1 cellular context compared by ENCODE assay signal in the genomic region with DNA sequence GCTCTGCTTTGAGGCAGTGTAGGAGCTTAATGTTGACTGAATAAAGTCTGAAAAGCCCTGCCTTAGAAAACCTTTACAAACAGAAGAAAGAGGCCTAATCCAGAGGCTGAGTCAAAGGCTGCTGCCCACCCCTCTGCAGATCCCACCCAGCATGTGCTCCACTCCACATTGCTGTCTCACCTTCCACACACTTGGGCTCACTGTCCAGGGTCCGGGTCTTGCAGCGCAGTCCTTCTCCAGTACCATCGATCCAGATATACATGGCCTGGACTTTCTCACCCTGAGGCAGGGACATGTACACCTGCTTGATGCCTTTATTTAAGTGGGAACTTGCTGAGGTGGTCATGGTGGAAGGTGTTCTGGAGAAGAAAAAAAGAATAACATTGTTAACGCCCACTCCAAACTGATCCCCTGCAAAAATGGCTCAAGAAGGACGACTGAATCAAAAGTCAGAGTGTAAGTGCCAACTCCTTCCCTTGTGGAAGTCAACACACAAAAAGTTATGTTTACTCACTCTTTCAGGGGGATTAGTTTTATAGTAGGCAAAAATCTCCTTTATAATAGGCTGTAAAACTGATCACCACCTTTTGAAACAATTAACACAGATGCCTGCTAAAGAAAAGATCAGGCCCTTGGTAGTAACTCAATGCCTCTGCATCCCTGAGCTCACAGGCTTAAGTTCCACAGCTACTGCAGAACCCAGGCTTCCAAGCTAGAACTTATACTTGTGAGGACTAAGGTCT.
TF ChIP-seq lines count a peak whose summit lies in the region.

No MANE protein-coding gene starts in this region.

TF ChIP-seq in HepG2, 621 proteins besides CTCF, POLR2A, EP300 and RAD21:
- TF ChIP-seq, protein P1, sequence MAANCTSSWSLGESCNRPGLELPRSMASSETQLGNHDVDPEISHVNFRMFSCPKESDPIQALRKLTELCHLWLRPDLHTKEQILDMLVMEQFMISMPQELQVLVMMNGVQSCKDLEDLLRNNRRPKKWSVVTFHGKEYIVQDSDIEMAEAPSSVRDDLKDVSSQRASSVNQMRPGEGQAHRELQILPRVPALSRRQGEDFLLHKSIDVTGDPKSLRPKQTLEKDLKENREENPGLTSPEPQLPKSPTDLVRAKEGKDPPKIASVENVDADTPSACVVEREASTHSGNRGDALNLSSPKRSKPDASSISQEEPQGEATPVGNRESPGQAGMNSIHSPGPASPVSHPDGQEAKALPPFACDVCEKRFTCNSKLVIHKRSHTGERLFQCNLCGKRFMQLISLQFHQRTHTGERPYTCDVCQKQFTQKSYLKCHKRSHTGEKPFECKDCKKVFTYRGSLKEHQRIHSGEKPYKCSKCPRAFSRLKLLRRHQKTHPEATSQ (CRISPR knock-in tag; IDR thresholded peaks at IDR 0.05; ENCODE audit: borderline replicate concordance) = no peak
- TF ChIP-seq, protein P2, sequence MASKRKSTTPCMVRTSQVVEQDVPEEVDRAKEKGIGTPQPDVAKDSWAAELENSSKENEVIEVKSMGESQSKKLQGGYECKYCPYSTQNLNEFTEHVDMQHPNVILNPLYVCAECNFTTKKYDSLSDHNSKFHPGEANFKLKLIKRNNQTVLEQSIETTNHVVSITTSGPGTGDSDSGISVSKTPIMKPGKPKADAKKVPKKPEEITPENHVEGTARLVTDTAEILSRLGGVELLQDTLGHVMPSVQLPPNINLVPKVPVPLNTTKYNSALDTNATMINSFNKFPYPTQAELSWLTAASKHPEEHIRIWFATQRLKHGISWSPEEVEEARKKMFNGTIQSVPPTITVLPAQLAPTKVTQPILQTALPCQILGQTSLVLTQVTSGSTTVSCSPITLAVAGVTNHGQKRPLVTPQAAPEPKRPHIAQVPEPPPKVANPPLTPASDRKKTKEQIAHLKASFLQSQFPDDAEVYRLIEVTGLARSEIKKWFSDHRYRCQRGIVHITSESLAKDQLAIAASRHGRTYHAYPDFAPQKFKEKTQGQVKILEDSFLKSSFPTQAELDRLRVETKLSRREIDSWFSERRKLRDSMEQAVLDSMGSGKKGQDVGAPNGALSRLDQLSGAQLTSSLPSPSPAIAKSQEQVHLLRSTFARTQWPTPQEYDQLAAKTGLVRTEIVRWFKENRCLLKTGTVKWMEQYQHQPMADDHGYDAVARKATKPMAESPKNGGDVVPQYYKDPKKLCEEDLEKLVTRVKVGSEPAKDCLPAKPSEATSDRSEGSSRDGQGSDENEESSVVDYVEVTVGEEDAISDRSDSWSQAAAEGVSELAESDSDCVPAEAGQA (IDR thresholded peaks at IDR 0.05; ENCODE audit: low read depth) = no peak
- TF ChIP-seq, protein P2 (CRISPR knock-in tag; IDR thresholded peaks at IDR 0.05; ENCODE audit: borderline replicate concordance) = no peak
- TF ChIP-seq ZNF484 (CRISPR knock-in tag; IDR thresholded peaks at IDR 0.05; ENCODE audit: borderline replicate concordance, low read depth) (no peak), PCBP1 (IDR thresholded peaks at IDR 0.05; ENCODE audit: borderline replicate concordance, low read depth, low read length) (no peak), ZNF326 (CRISPR knock-in tag; IDR thresholded peaks at IDR 0.05; ENCODE audit: borderline replicate concordance) (no peak), IRX3 (CRISPR knock-in tag; IDR thresholded peaks at IDR 0.05; ENCODE audit: borderline replicate concordance, low read depth) (no peak), ZNF720 (CRISPR knock-in tag; IDR thresholded peaks at IDR 0.05) (no peak), ZNF775 (CRISPR knock-in tag; IDR thresholded peaks at IDR 0.05; ENCODE audit: borderline replicate concordance) (no peak), POLR2G (IDR thresholded peaks at IDR 0.05; ENCODE audit: low read depth, low read length) (peak; percentile 42; the same call in 1 of the 2 replicates), ZFP41 (CRISPR knock-in tag; IDR thresholded peaks at IDR 0.05; ENCODE audit: borderline replicate concordance) (no peak), DMAP1 (CRISPR knock-in tag; IDR thresholded peaks at IDR 0.05) (no peak), ZNF33B (CRISPR knock-in tag; IDR thresholded peaks at IDR 0.05) (no peak), ZNF816 (CRISPR knock-in tag; IDR thresholded peaks at IDR 0.05; ENCODE audit: borderline replicate concordance) (0 out of 2 replicates have a peak, but pooled peaks have one; percentile 24), HDAC1 (CRISPR knock-in tag; IDR thresholded peaks at IDR 0.05) (0 out of 2 replicates have a peak, but pooled peaks have one; percentile 22), ZNF746 (CRISPR knock-in tag; IDR thresholded peaks at IDR 0.05) (no peak), AGO2 (optimal IDR thresholded peaks at IDR 0.05; ENCODE audit: low read depth, low read length) (no peak), ZC3H13 (CRISPR knock-in tag; IDR thresholded peaks at IDR 0.05) (peak; percentile 77), TAF15 (IDR thresholded peaks at IDR 0.05; ENCODE audit: low read depth, low read length, poor library complexity, severe bottlenecking) (no peak), SRF (IDR thresholded peaks at IDR 0.05; ENCODE audit: low read depth, low read length) (no peak), CHD4 (IDR thresholded peaks at IDR 0.05; ENCODE audit: borderline replicate concordance, low read length) (no peak), ISX (CRISPR knock-in tag; conservative IDR thresholded peaks at IDR 0.05) (no peak), DR1 (CRISPR knock-in tag; IDR thresholded peaks at IDR 0.05) (no peak), IRF2 (CRISPR knock-in tag; IDR thresholded peaks at IDR 0.05) (no peak), DNMT1 (CRISPR knock-in tag; IDR thresholded peaks at IDR 0.05) (no peak), KLF15 (CRISPR knock-in tag; IDR thresholded peaks at IDR 0.05; ENCODE audit: borderline replicate concordance) (no peak), ZNF550 (CRISPR knock-in tag; IDR thresholded peaks at IDR 0.05; ENCODE audit: borderline replicate concordance) (no peak), XRCC5 (optimal IDR thresholded peaks at IDR 0.05; ENCODE audit: low read length) (no peak), CC2D1A (CRISPR knock-in tag; IDR thresholded peaks at IDR 0.05) (no peak), ZSCAN25 (CRISPR knock-in tag; IDR thresholded peaks at IDR 0.05) (no peak)
- TF ChIP-seq, protein P3, sequence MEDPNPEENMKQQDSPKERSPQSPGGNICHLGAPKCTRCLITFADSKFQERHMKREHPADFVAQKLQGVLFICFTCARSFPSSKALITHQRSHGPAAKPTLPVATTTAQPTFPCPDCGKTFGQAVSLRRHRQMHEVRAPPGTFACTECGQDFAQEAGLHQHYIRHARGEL (CRISPR knock-in tag; IDR thresholded peaks at IDR 0.05) = no peak
- TF ChIP-seq, protein P4, sequence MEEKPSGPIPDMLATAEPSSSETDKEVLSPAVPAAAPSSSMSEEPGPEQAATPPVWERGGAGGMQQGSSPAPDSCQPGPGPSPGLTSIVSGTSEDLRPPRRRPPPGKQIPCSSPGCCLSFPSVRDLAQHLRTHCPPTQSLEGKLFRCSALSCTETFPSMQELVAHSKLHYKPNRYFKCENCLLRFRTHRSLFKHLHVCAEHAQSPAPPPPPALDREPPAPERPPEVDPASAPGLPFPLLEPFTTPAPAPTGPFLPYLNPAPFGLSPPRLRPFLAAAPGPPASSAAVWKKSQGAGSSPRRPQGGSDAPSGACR (CRISPR knock-in tag; IDR thresholded peaks at IDR 0.05) = no peak
- TF ChIP-seq, protein P5, sequence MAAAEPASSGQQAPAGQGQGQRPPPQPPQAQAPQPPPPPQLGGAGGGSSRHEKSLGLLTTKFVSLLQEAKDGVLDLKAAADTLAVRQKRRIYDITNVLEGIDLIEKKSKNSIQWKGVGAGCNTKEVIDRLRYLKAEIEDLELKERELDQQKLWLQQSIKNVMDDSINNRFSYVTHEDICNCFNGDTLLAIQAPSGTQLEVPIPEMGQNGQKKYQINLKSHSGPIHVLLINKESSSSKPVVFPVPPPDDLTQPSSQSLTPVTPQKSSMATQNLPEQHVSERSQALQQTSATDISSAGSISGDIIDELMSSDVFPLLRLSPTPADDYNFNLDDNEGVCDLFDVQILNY (CRISPR knock-in tag; conservative IDR thresholded peaks at IDR 0.05) = no peak
- TF ChIP-seq, protein P6, sequence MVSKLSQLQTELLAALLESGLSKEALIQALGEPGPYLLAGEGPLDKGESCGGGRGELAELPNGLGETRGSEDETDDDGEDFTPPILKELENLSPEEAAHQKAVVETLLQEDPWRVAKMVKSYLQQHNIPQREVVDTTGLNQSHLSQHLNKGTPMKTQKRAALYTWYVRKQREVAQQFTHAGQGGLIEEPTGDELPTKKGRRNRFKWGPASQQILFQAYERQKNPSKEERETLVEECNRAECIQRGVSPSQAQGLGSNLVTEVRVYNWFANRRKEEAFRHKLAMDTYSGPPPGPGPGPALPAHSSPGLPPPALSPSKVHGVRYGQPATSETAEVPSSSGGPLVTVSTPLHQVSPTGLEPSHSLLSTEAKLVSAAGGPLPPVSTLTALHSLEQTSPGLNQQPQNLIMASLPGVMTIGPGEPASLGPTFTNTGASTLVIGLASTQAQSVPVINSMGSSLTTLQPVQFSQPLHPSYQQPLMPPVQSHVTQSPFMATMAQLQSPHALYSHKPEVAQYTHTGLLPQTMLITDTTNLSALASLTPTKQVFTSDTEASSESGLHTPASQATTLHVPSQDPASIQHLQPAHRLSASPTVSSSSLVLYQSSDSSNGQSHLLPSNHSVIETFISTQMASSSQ (IDR thresholded peaks at IDR 0.05; ENCODE audit: low read depth) = no peak
- TF ChIP-seq, protein P6 (CRISPR knock-in tag; IDR thresholded peaks at IDR 0.05; ENCODE audit: borderline replicate concordance) = no peak
